18 cellular contexts compared by ENCODE assay signal in genomic region chr6:13044896-13045295, GRCh38.
"Had no signal": no experiment of that assay in that cellular context is flagged by ENCODE, and none has a peak within 500 bp of the region (broad histone marks: within the 10 kb centered on the region; RNA-seq: fewer than 3 reads in every experiment).

No MANE protein-coding gene starts in this region.

- H3K4me3 ChIP-seq: coronary artery, gastrocnemius medialis, lung, ovary, psoas muscle, sigmoid colon, spleen, thoracic aorta, tibial nerve, vagina had no signal

- H3K4me1 ChIP-seq: gastrocnemius medialis, psoas muscle, sigmoid colon, spleen, tibial nerve, vagina had no signal

- H3K9me3 ChIP-seq: gastrocnemius medialis, ovary, psoas muscle, sigmoid colon, spleen, thoracic aorta, tibial nerve, vagina had no signal

- FAIRE-seq: kidney had no signal

- DNase-seq: gastrocnemius medialis; kidney; natural killer cell; occipital lobe; ovary; posterior cingulate gyrus; psoas muscle; sigmoid colon; spleen; stimulated activated CD4-positive, alpha-beta T cell treated with anti-CD3 and anti-CD28 coated beads, Interleukin-4, amount 100 ng/mL, for 4 hours; stimulated activated naive CD8-positive, alpha-beta T cell treated with anti-CD3 and anti-CD28 coated beads, Interleukin-15, Interleukin-2, amounts not matched to agents 100 U/mL and 50 U/mL, for 24 hours had no signal

- H3K27ac ChIP-seq: coronary artery, gastrocnemius medialis, ovary, psoas muscle, sigmoid colon, spleen, tibial nerve had no signal

- H3K36me3 ChIP-seq: gastrocnemius medialis, ovary, sigmoid colon, spleen, thoracic aorta, tibial nerve, vagina had no signal

- ATAC-seq: gastrocnemius medialis; left lobe of liver; natural killer cell; psoas muscle; stimulated activated memory B cell treated with anti-CD40 and anti-IgM and Interleukin-4, amounts not matched to agents 10 μg/mL and 1 μg/mL and 100 μg/mL, for 72 hours; stimulated activated naive CD8-positive, alpha-beta T cell treated with anti-CD3 and anti-CD28 coated beads, Interleukin-15, Interleukin-2, amounts not matched to agents 100 U/mL and 50 U/mL, for 24 hours had no signal

- H3K27me3 ChIP-seq: gastrocnemius medialis, ovary, sigmoid colon, spleen, tibial nerve, vagina had no signal
